ENCODE assay signal across 8 cellular contexts in the genomic region with DNA sequence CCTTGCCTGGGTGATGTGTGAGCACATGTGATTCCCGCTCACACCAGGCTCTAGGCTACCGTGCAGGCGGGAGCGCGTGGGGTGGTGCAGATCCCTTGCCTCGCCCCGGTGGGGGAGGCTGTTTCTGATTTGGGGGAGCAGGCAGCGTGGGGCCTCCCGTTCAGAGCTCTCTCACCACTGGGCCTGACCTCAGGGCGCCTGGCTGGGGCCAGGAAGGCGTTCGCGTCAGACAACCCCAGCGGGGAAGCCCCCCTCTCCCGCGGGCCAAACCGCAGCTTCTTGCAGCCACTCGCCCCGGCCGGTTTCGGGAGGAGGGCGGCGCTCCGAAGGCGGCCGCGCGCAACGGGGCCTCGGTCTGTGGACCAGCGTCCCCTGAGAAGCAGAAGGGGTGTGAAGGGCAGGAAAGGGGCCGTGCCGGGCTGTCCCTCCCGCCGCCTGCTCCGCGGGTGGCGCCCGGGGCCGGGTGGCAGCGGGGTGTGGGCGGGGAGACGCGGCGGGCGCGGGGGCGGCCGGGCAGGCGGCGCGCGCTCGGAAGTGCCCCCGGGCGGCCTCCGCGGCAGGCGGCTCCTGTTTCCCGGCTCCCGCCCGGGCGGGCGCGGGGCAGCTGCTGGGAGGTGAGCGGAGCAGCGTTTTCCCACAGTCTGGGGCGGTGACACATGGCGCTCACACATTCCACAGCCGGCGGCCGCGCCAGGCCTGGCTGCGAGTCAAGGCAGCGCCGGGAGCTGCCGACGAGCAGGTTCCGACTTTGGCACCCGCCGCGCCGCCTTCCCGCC.
DNase-seq lines count a peak whose midpoint lies in the region; ATAC-seq and TF ChIP-seq lines count a peak whose summit lies in the region.

No MANE protein-coding gene starts in this region.

- H3K27me3 ChIP-seq in Peyer's patch: no peaks in the 10 kb centered on the region

- H3K4me3 ChIP-seq in Peyer's patch: peak overlapping the region; percentile 28 to 62 (median 56)

- no peaks in the 10 kb centered on the region for H3K36me3 ChIP-seq in Peyer's patch

- TF ChIP-seq CTCF in Peyer's patch (IDR thresholded peaks at IDR 0.05): peak in 3 of 6 experiments; percentile 8 to 41 (median 36)

- ATAC-seq in GM21390 (IDR thresholded peaks at IDR 0.05; ENCODE audit: unreplicated experiment): peak; percentile 96

- H3K27ac ChIP-seq in Peyer's patch: peak overlapping the region; percentile 35 to 82 (median 72)
- H3K27ac ChIP-seq in temporal lobe (ENCODE audit: low read depth, low read length): peak overlapping the region; percentile 48

- no peak for TF ChIP-seq POLR2A in Peyer's patch (IDR thresholded peaks at IDR 0.05)

- peaks cover 0 to 19% (median 5%) of the 10 kb centered on the region in 4 donors for H3K4me1 ChIP-seq in Peyer's patch

- no peaks in the 10 kb centered on the region for H3K9me3 ChIP-seq in Peyer's patch

- DNase-seq in DMS153 treated with DMSO at 0.1 percent for 48 hours (lab: John Stamatoyannopoulos, UW; ENCODE audit: unreplicated experiment) (peak; percentile 77), HT1080 (ENCODE audit: low read depth) (peak; percentile 91), Peyer's patch (peak; percentile 88 to 92 (median 90)), germinal center (ENCODE audit: low spot score) (peak; percentile 91), nucleus accumbens (lab: John Stamatoyannopoulos, UW) (peak in 47 of 56 donors; percentile 29 to 88 (median 63))
- DNase-seq in activated gamma-delta T cell treated with anti-CD3 and anti-CD28 coated beads, Interleukin-2, amount 50 U/mL, for 16 hours (ENCODE audit: low read depth): peak; percentile 42

Comparison
In these comparisons a context has a peak if more than half of its experiments do, and no peak if none do; other contexts are left out.
1. Peak in every context shown above with its lines: DNase-seq, ATAC-seq, H3K4me3 ChIP-seq and H3K27ac ChIP-seq.